In genomic region chr6:110720066-110720465, GRCh38 we compare ENCODE assay signal across 26 cellular contexts.
"Had no signal": no experiment of that assay in that cellular context is flagged by ENCODE, and none has a peak within 500 bp of the region (broad histone marks: within the 10 kb centered on the region; RNA-seq: fewer than 3 reads in every experiment).

No MANE protein-coding gene starts in this region.

- H3K4me3 ChIP-seq: left lung, lower lobe of right lung, mucosa of descending colon, vagina had no signal

- H3K4me1 ChIP-seq: left lung, lower lobe of right lung, vagina had no signal

- H3K27me3 ChIP-seq: brain microvascular endothelial cell, left lung, vagina had no signal

- H3K36me3 Mint-ChIP-seq: activated CD4-positive, alpha-beta memory T cell treated with anti-CD3 and anti-CD28 coated beads for 36 hours; stimulated activated effector memory CD8-positive, alpha-beta T cell treated with anti-CD3 and anti-CD28 coated beads, Interleukin-12 subunit alpha, Interleukin-12 subunit beta, amount 100 ng/mL, for 72 hours had no signal

- H3K27ac ChIP-seq: brain microvascular endothelial cell, left lung, lower lobe of right lung, vagina, WERI-Rb-1 had no signal

- H3K9me3 ChIP-seq: left lung, lower lobe of right lung, mucosa of descending colon, vagina had no signal

- H3K27me3 Mint-ChIP-seq: activated CD4-positive, alpha-beta memory T cell treated with anti-CD3 and anti-CD28 coated beads for 36 hours; activated CD4-positive, alpha-beta T cell treated with anti-CD3 and anti-CD28 coated beads, Interleukin-2, amount 10 ng/mL, durations not matched to agents 24 days and 14 days; activated naive CD4-positive, alpha-beta T cell treated with anti-CD3 and anti-CD28 coated beads, Interleukin-2, amount 10 ng/mL, durations not matched to agents 7 days and 5 days; activated naive CD8-positive, alpha-beta T cell treated with anti-CD3 and anti-CD28 coated beads, Interleukin-2, amount 10 ng/mL, durations not matched to agents 7 days and 5 days; progenitor cell of endocrine pancreas; stimulated activated naive CD8-positive, alpha-beta T cell treated with anti-CD3 and anti-CD28 coated beads, Interleukin-15, amount 100 ng/mL, for 72 hours; type B pancreatic cell had no signal

- DNase-seq: activated CD4-positive, alpha-beta memory T cell treated with anti-CD3 and anti-CD28 coated beads for 36 hours; activated CD4-positive, alpha-beta T cell treated with anti-CD3 and anti-CD28 coated beads, Interleukin-2, amount 10 ng/mL, durations not matched to agents 24 days and 14 days; activated CD8-positive, alpha-beta memory T cell treated with anti-CD3 and anti-CD28 coated beads, Interleukin-2, amount 50 U/mL, for 4 hours; activated effector memory CD4-positive, alpha-beta T cell treated with anti-CD3 and anti-CD28 coated beads, Interleukin-2, amount 50 U/mL, for 16 hours; activated naive CD4-positive, alpha-beta T cell treated with anti-CD3 and anti-CD28 coated beads, Interleukin-2, amount 10 ng/mL, durations not matched to agents 7 days and 5 days; activated naive CD8-positive, alpha-beta T cell treated with anti-CD3 and anti-CD28 coated beads, Interleukin-2, amount 10 ng/mL, durations not matched to agents 7 days and 5 days; activated T-cell treated with anti-CD3 and anti-CD28 coated beads, Interleukin-2, amount 50 U/mL, for 1 hour; brain microvascular endothelial cell; central memory CD4-positive, alpha-beta T cell; kidney glomerular epithelial cell; mucosa of descending colon; retina; stimulated activated CD4-positive, alpha-beta T cell treated with anti-CD3 and anti-CD28 coated beads, Interleukin-4, amount 100 ng/mL, for 24 hours; stimulated activated naive CD8-positive, alpha-beta T cell treated with anti-CD3 and anti-CD28 coated beads, Interleukin-15, amount 100 ng/mL, for 72 hours; substantia nigra; WERI-Rb-1 had no signal

- H3K4me1 Mint-ChIP-seq: activated CD4-positive, alpha-beta T cell treated with anti-CD3 and anti-CD28 coated beads, Interleukin-2, amount 10 ng/mL, durations not matched to agents 24 days and 14 days; activated naive CD4-positive, alpha-beta T cell treated with anti-CD3 and anti-CD28 coated beads, Interleukin-2, amount 10 ng/mL, durations not matched to agents 7 days and 5 days; activated naive CD8-positive, alpha-beta T cell treated with anti-CD3 and anti-CD28 coated beads, Interleukin-2, amount 10 ng/mL, durations not matched to agents 7 days and 5 days; nephron; stimulated activated naive CD8-positive, alpha-beta T cell treated with anti-CD3 and anti-CD28 coated beads, Interleukin-15, amount 100 ng/mL, for 72 hours had no signal

- H3K4me3 Mint-ChIP-seq: activated CD4-positive, alpha-beta memory T cell treated with anti-CD3 and anti-CD28 coated beads for 36 hours; activated CD4-positive, alpha-beta T cell treated with anti-CD3 and anti-CD28 coated beads, Interleukin-2, amount 10 ng/mL, durations not matched to agents 24 days and 14 days; activated naive CD4-positive, alpha-beta T cell treated with anti-CD3 and anti-CD28 coated beads, Interleukin-2, amount 10 ng/mL, durations not matched to agents 7 days and 5 days; activated naive CD8-positive, alpha-beta T cell treated with anti-CD3 and anti-CD28 coated beads, Interleukin-2, amount 10 ng/mL, durations not matched to agents 7 days and 5 days; activated T-helper 1 cell treated with anti-CD3 and anti-CD28 coated beads, Interleukin-12 subunit alpha, Interleukin-12 subunit beta, Interleukin-2, Interleukin-4 antibody, amounts not matched to agents 30 ng/mL and 10 ng/mL and 1 ng/mL, durations not matched to agents 14 hours and 24 hours and 36 hours; nephron; stimulated activated effector memory CD8-positive, alpha-beta T cell treated with anti-CD3 and anti-CD28 coated beads, Interleukin-12 subunit alpha, Interleukin-12 subunit beta, amount 100 ng/mL, for 72 hours; stimulated activated naive CD8-positive, alpha-beta T cell treated with anti-CD3 and anti-CD28 coated beads, Interleukin-15, amount 100 ng/mL, for 72 hours; type B pancreatic cell had no signal

- ATAC-seq: activated CD4-positive, CD25-positive, alpha-beta regulatory T cell treated with anti-CD3 and anti-CD28 coated beads, Interleukin-2, amount 50 U/mL, for 24 hours; left lung; lower lobe of right lung; mucosa of descending colon; sciatic nerve; stimulated activated effector memory CD8-positive, alpha-beta T cell treated with anti-CD3 and anti-CD28 coated beads, Interleukin-12 subunit alpha, Interleukin-12 subunit beta, amount 100 ng/mL, for 72 hours; stimulated activated naive CD8-positive, alpha-beta T cell treated with anti-CD3 and anti-CD28 coated beads, Interleukin-15, amount 100 ng/mL, for 72 hours had no signal

- H3K9me3 Mint-ChIP-seq: activated CD4-positive, alpha-beta memory T cell treated with anti-CD3 and anti-CD28 coated beads for 36 hours; activated CD4-positive, alpha-beta T cell treated with anti-CD3 and anti-CD28 coated beads, Interleukin-2, amount 10 ng/mL, durations not matched to agents 24 days and 14 days; activated naive CD4-positive, alpha-beta T cell treated with anti-CD3 and anti-CD28 coated beads, Interleukin-2, amount 10 ng/mL, durations not matched to agents 7 days and 5 days; activated naive CD8-positive, alpha-beta T cell treated with anti-CD3 and anti-CD28 coated beads, Interleukin-2, amount 10 ng/mL, durations not matched to agents 7 days and 5 days; activated T-helper 1 cell treated with anti-CD3 and anti-CD28 coated beads, Interleukin-12 subunit alpha, Interleukin-12 subunit beta, Interleukin-2, Interleukin-4 antibody, amounts not matched to agents 30 ng/mL and 10 ng/mL and 1 ng/mL, durations not matched to agents 14 hours and 24 hours and 36 hours; stimulated activated effector memory CD8-positive, alpha-beta T cell treated with anti-CD3 and anti-CD28 coated beads, Interleukin-12 subunit alpha, Interleukin-12 subunit beta, amount 100 ng/mL, for 72 hours; stimulated activated naive CD8-positive, alpha-beta T cell treated with anti-CD3 and anti-CD28 coated beads, Interleukin-15, amount 100 ng/mL, for 72 hours; type B pancreatic cell had no signal

- H3K27ac Mint-ChIP-seq: activated CD4-positive, alpha-beta memory T cell treated with anti-CD3 and anti-CD28 coated beads for 36 hours; activated CD4-positive, alpha-beta T cell treated with anti-CD3 and anti-CD28 coated beads, Interleukin-2, amount 10 ng/mL, durations not matched to agents 24 days and 14 days; activated naive CD4-positive, alpha-beta T cell treated with anti-CD3 and anti-CD28 coated beads, Interleukin-2, amount 10 ng/mL, durations not matched to agents 7 days and 5 days; activated naive CD8-positive, alpha-beta T cell treated with anti-CD3 and anti-CD28 coated beads, Interleukin-2, amount 10 ng/mL, durations not matched to agents 7 days and 5 days; activated T-helper 1 cell treated with anti-CD3 and anti-CD28 coated beads, Interleukin-12 subunit alpha, Interleukin-12 subunit beta, Interleukin-2, Interleukin-4 antibody, amounts not matched to agents 30 ng/mL and 10 ng/mL and 1 ng/mL, durations not matched to agents 14 hours and 24 hours and 36 hours; nephron; progenitor cell of endocrine pancreas; stimulated activated effector memory CD8-positive, alpha-beta T cell treated with anti-CD3 and anti-CD28 coated beads, Interleukin-12 subunit alpha, Interleukin-12 subunit beta, amount 100 ng/mL, for 72 hours; stimulated activated naive CD8-positive, alpha-beta T cell treated with anti-CD3 and anti-CD28 coated beads, Interleukin-15, amount 100 ng/mL, for 72 hours; type B pancreatic cell had no signal

- H3K36me3 ChIP-seq: brain microvascular endothelial cell, left lung, lower lobe of right lung, vagina, WERI-Rb-1 had no signal
